Comparison of ENCODE assay signal across 1 cellular context in the genomic region with DNA sequence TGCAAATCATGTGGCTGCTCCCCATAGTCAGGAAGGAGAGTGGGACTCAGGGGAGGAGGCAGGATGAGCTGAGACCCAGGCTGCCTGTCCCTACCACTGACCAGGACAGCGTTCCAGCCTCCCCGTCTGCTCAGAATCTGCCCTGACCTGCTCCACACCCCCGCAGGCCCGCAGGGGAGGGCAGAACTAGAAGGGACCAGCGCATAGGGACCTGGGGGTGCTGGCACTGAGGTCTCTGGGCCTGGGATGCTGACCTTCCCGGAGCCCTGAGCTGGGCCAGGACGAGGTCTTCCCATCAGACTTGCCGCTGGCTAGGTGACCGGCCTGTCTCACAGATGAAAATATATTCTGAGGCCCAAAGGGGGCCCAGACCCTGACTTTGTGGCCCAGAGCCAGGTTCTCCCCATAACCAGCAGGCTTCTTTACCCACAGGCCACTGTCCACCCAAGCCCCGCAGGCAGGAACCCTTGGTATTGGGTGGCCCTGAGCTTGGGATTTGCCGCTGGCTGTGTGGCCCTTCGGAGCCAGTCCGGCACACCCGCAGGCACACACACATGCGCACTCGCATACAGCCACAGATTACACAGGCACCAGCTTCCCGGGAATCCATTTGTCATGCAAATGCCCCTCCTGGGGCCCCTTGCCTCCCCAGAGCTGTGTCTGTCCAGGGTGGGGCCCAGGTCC.
TF ChIP-seq lines count a peak whose summit lies in the region.

No MANE protein-coding gene starts in this region.

TF ChIP-seq in HepG2, 621 proteins besides CTCF, POLR2A, EP300 and RAD21 (continued from another document):
- TF ChIP-seq, protein P1, sequence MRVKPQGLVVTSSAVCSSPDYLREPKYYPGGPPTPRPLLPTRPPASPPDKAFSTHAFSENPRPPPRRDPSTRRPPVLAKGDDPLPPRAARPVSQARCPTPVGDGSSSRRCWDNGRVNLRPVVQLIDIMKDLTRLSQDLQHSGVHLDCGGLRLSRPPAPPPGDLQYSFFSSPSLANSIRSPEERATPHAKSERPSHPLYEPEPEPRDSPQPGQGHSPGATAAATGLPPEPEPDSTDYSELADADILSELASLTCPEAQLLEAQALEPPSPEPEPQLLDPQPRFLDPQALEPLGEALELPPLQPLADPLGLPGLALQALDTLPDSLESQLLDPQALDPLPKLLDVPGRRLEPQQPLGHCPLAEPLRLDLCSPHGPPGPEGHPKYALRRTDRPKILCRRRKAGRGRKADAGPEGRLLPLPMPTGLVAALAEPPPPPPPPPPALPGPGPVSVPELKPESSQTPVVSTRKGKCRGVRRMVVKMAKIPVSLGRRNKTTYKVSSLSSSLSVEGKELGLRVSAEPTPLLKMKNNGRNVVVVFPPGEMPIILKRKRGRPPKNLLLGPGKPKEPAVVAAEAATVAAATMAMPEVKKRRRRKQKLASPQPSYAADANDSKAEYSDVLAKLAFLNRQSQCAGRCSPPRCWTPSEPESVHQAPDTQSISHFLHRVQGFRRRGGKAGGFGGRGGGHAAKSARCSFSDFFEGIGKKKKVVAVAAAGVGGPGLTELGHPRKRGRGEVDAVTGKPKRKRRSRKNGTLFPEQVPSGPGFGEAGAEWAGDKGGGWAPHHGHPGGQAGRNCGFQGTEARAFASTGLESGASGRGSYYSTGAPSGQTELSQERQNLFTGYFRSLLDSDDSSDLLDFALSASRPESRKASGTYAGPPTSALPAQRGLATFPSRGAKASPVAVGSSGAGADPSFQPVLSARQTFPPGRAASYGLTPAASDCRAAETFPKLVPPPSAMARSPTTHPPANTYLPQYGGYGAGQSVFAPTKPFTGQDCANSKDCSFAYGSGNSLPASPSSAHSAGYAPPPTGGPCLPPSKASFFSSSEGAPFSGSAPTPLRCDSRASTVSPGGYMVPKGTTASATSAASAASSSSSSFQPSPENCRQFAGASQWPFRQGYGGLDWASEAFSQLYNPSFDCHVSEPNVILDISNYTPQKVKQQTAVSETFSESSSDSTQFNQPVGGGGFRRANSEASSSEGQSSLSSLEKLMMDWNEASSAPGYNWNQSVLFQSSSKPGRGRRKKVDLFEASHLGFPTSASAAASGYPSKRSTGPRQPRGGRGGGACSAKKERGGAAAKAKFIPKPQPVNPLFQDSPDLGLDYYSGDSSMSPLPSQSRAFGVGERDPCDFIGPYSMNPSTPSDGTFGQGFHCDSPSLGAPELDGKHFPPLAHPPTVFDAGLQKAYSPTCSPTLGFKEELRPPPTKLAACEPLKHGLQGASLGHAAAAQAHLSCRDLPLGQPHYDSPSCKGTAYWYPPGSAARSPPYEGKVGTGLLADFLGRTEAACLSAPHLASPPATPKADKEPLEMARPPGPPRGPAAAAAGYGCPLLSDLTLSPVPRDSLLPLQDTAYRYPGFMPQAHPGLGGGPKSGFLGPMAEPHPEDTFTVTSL (CRISPR knock-in tag; IDR thresholded peaks at IDR 0.05; ENCODE audit: borderline replicate concordance): peak; percentile 71
- TF ChIP-seq, protein P2, sequence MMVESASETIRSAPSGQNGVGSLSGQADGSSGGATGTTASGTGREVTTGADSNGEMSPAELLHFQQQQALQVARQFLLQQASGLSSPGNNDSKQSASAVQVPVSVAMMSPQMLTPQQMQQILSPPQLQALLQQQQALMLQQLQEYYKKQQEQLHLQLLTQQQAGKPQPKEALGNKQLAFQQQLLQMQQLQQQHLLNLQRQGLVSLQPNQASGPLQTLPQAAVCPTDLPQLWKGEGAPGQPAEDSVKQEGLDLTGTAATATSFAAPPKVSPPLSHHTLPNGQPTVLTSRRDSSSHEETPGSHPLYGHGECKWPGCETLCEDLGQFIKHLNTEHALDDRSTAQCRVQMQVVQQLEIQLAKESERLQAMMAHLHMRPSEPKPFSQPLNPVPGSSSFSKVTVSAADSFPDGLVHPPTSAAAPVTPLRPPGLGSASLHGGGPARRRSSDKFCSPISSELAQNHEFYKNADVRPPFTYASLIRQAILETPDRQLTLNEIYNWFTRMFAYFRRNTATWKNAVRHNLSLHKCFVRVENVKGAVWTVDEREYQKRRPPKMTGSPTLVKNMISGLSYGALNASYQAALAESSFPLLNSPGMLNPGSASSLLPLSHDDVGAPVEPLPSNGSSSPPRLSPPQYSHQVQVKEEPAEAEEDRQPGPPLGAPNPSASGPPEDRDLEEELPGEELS (CRISPR knock-in tag; IDR thresholded peaks at IDR 0.05): peak; percentile 35; the same call in 1 of the 2 replicates
- TF ChIP-seq ZNF441 (CRISPR knock-in tag; IDR thresholded peaks at IDR 0.05; ENCODE audit: borderline replicate concordance): no peak
